In genomic region chr9:106535439-106535838, GRCh38 we compare ENCODE assay signal across 23 cellular contexts.
A peak's percentile ranks its signal among the peaks of the same experiment; 100 is the strongest.
DNase-seq lines count a peak whose midpoint lies in the region; TF ChIP-seq lines count a peak whose summit lies in the region.
"Had no signal": no experiment of that assay in that cellular context is flagged by ENCODE, and none has a peak within 500 bp of the region (broad histone marks: within the 10 kb centered on the region; RNA-seq: fewer than 3 reads in every experiment).

No MANE protein-coding gene starts in this region.

- no peak overlapping the region for H2AK5ac ChIP-seq in H9 (ENCODE audit: insufficient read length, low read length)

- H3T11ph ChIP-seq in H9 (ENCODE audit: low read length) = no peak overlapping the region

- H3K23ac ChIP-seq in H9 (ENCODE audit: insufficient read length, low read depth, low read length) = no peak overlapping the region

- H3K27me3 Mint-ChIP-seq in H9 (ENCODE audit: low read depth) (no peaks in the 10 kb centered on the region), HFFc6 (ENCODE audit: insufficient read depth) (no peaks in the 10 kb centered on the region; the same call in 1 of the 2 replicates)
- H3K27me3 Mint-ChIP-seq: activated CD4-positive, alpha-beta memory T cell treated with anti-CD3 and anti-CD28 coated beads for 36 hours; activated naive CD8-positive, alpha-beta T cell treated with anti-CD3 and anti-CD28 coated beads, Interleukin-2, amount 10 ng/mL, durations not matched to agents 7 days and 5 days; stimulated activated naive B cell treated with anti-CD40 and anti-IgM and Interleukin-4, amounts not matched to agents 10 μg/mL and 1 μg/mL and 100 μg/mL, for 72 hours; T-cell had no signal

- H2AFZ ChIP-seq in H9 (ENCODE audit: low read length) = no peak overlapping the region

- no peaks in the 10 kb centered on the region for H3K27me3 ChIP-seq in H9 (ENCODE audit: insufficient read depth, low read length)
- H3K27me3 ChIP-seq: body of pancreas, Peyer's patch, SJSA1, suprapubic skin had no signal

- no peaks in the 10 kb centered on the region for H4K20me1 ChIP-seq in H9 (ENCODE audit: control insufficient read depth, insufficient read depth, insufficient read length)

- POLR2A ChIA-PET in HEK293T (lab: Yijun Ruan, JAX) = no interaction called here

- no peak overlapping the region for H4K5ac ChIP-seq in H9 (ENCODE audit: insufficient read length, low read depth, low read length)

- no peak overlapping the region for H2BK5ac ChIP-seq in H9 (ENCODE audit: insufficient read length, low read length)

- no peak overlapping the region for H3K18ac ChIP-seq in H9 (ENCODE audit: insufficient read length, low read depth, low read length)

- H4K8ac ChIP-seq in H9 (replicated peaks; ENCODE audit: insufficient read length, low read depth, low read length) = no peak overlapping the region

- H3K4me1 Mint-ChIP-seq in H9 (peaks cover 4 to 5% of the 10 kb centered on the region in 2 experiments), HFFc6 (ENCODE audit: low read depth) (no peaks in the 10 kb centered on the region)
- H3K4me1 Mint-ChIP-seq: activated naive CD8-positive, alpha-beta T cell treated with anti-CD3 and anti-CD28 coated beads, Interleukin-2, amount 10 ng/mL, durations not matched to agents 7 days and 5 days; CD14-positive monocyte; stimulated activated naive B cell treated with anti-CD40 and anti-IgM and Interleukin-4, amounts not matched to agents 10 μg/mL and 1 μg/mL and 100 μg/mL, for 72 hours; T-cell had no signal

- no peak overlapping the region for H3K27ac ChIP-seq in H9 (ENCODE audit: insufficient read length, low read depth, low read length)
- H3K27ac ChIP-seq: body of pancreas, Peyer's patch, SJSA1, suprapubic skin had no signal

- no peak overlapping the region for H3K56ac ChIP-seq in H9 (ENCODE audit: insufficient read length, low read depth, low read length)

- H3K9me3 ChIP-seq in H9 (ENCODE audit: control insufficient read depth, low read depth, low read length) = no peaks in the 10 kb centered on the region
- H3K9me3 ChIP-seq: body of pancreas, Peyer's patch, SJSA1, suprapubic skin had no signal

- no CpG with 5 or more reads among the region's 1 CpG for WGBS in H9 (ENCODE audit: extremely low coverage, insufficient read length, low lambda C conversion rate)

- H3K79me1 ChIP-seq in H9 (ENCODE audit: insufficient read depth, low read depth, low read length, poor library complexity, severe bottlenecking) = no peaks in the 10 kb centered on the region

- no peaks in the 10 kb centered on the region; the same call in 1 of the 2 replicates for H3K4me1 ChIP-seq in H9 (ENCODE audit: insufficient read depth, low read length)
- H3K4me1 ChIP-seq: body of pancreas, SJSA1 had no signal

- H3K4me3 Mint-ChIP-seq in H9 (no peak overlapping the region), HFFc6 (no peak overlapping the region)
- H3K4me3 Mint-ChIP-seq: activated CD4-positive, alpha-beta memory T cell treated with anti-CD3 and anti-CD28 coated beads for 36 hours; activated naive CD8-positive, alpha-beta T cell treated with anti-CD3 and anti-CD28 coated beads, Interleukin-2, amount 10 ng/mL, durations not matched to agents 7 days and 5 days; CD14-positive monocyte; stimulated activated naive B cell treated with anti-CD40 and anti-IgM and Interleukin-4, amounts not matched to agents 10 μg/mL and 1 μg/mL and 100 μg/mL, for 72 hours; T-cell had no signal

- TF ChIP-seq CTCF in H9 (conservative IDR thresholded peaks at IDR 0.05) (no peak), choroid plexus epithelial cell (conservative IDR thresholded peaks at IDR 0.05; ENCODE audit: low read depth, low read length) (no peak), HFFc6 (IDR thresholded peaks at IDR 0.05) (no peak), GM10266 (IDR thresholded peaks at IDR 0.05; ENCODE audit: control insufficient read depth, insufficient read depth, low read depth, missing control alignments) (no peak)

- no peak overlapping the region for H2BK12ac ChIP-seq in H9 (ENCODE audit: insufficient read length, low read depth, low read length)

- DNase-seq in H9 (peak; percentile 28), choroid plexus epithelial cell (ENCODE audit: low read depth) (peak; percentile 0), left kidney (ENCODE audit: low read depth, low spot score) (peak; percentile 9), pons (ENCODE audit: low spot score) (peak; percentile 8), HFFc6 (no peak), GM10266 (ENCODE audit: extremely low spot score) (no peak), HEK293T (ENCODE audit: extremely low spot score) (no peak)
- DNase-seq: activated CD4-positive, alpha-beta memory T cell treated with anti-CD3 and anti-CD28 coated beads for 36 hours; activated CD8-positive, alpha-beta memory T cell treated with anti-CD3 and anti-CD28 coated beads, Interleukin-2, amount 50 U/mL, for 48 hours; activated naive CD8-positive, alpha-beta T cell treated with anti-CD3 and anti-CD28 coated beads, Interleukin-2, amount 10 ng/mL, durations not matched to agents 7 days and 5 days; body of pancreas; Calu3; KBM-7; NCI-H2171; NCI-H510A treated with DMSO at 0.1 percent for 48 hours; Peyer's patch; stimulated activated CD4-positive, alpha-beta T cell treated with anti-CD3 and anti-CD28 coated beads, Interleukin-4, amount 100 ng/mL, for 24 hours; stimulated activated naive B cell treated with anti-CD40 and anti-IgM and Interleukin-4, amounts not matched to agents 10 μg/mL and 1 μg/mL and 100 μg/mL, for 72 hours; T-cell had no signal

- H3K4ac ChIP-seq in H9 (ENCODE audit: low read depth, low read length) = no peak overlapping the region

- H3K9ac ChIP-seq in H9 (ENCODE audit: extremely low read depth, insufficient read length, low read length) = no peak overlapping the region

- no peak overlapping the region for H3K14ac ChIP-seq in H9 (ENCODE audit: insufficient read depth, low read length)

- no peak overlapping the region for H2BK120ac ChIP-seq in H9 (ENCODE audit: low read depth, low read length, poor library complexity, severe bottlenecking)

- no peak overlapping the region for H3K4me2 ChIP-seq in H9 (ENCODE audit: insufficient read depth, insufficient read length, low read length)

- H3K27ac Mint-ChIP-seq in H9 = peak overlapping the region in 2 of 3 experiments; percentile 10 to 54; a peak in 3 of 7 replicates
- no peak overlapping the region for H3K27ac Mint-ChIP-seq in HFFc6
- H3K27ac Mint-ChIP-seq: activated CD4-positive, alpha-beta memory T cell treated with anti-CD3 and anti-CD28 coated beads for 36 hours; activated naive CD8-positive, alpha-beta T cell treated with anti-CD3 and anti-CD28 coated beads, Interleukin-2, amount 10 ng/mL, durations not matched to agents 7 days and 5 days; activated T-helper 2 cell treated with anti-CD3 and anti-CD28 coated beads, Interferon-gamma antibody, Interleukin-2, Interleukin-4, amounts not matched to agents 10 μg/mL and 5 μg/mL and 100 μg/mL, durations not matched to agents 14 hours and 24 hours and 36 hours; stimulated activated naive B cell treated with anti-CD40 and anti-IgM and Interleukin-4, amounts not matched to agents 10 μg/mL and 1 μg/mL and 100 μg/mL, for 72 hours; T-cell had no signal

- no peak overlapping the region for H2BK15ac ChIP-seq in H9 (ENCODE audit: low read depth, low read length)

- CTCF ChIA-PET in HEK293T (lab: Yijun Ruan, JAX) = no interaction called here

- no peak overlapping the region for H3K4me3 ChIP-seq in choroid plexus epithelial cell (ENCODE audit: low read depth, low read length)
- H3K4me3 ChIP-seq: body of pancreas, Peyer's patch, SJSA1, suprapubic skin had no signal

- H3K79me2 ChIP-seq in H9 (ENCODE audit: insufficient read depth, low read length) = no peaks in the 10 kb centered on the region

- H4K91ac ChIP-seq in H9 (ENCODE audit: insufficient read length, low read depth, low read length) = no peak overlapping the region

- no peaks in the 10 kb centered on the region for H3K36me3 Mint-ChIP-seq in H9 (ENCODE audit: insufficient read depth in 1 of 3, low read depth in 3 of 3)
- H3K36me3 Mint-ChIP-seq in HFFc6 (ENCODE audit: low read depth) = no peaks in the 10 kb centered on the region
- H3K36me3 Mint-ChIP-seq: activated CD4-positive, alpha-beta memory T cell treated with anti-CD3 and anti-CD28 coated beads for 36 hours; activated naive CD8-positive, alpha-beta T cell treated with anti-CD3 and anti-CD28 coated beads, Interleukin-2, amount 10 ng/mL, durations not matched to agents 7 days and 5 days; CD14-positive monocyte; stimulated activated naive B cell treated with anti-CD40 and anti-IgM and Interleukin-4, amounts not matched to agents 10 μg/mL and 1 μg/mL and 100 μg/mL, for 72 hours; T-cell had no signal

- H2BK20ac ChIP-seq in H9 (ENCODE audit: low read depth, low read length, poor library complexity, severe bottlenecking) = no peak overlapping the region

- H3K9me3 Mint-ChIP-seq in H9 (no peaks in the 10 kb centered on the region), HFFc6 (peaks cover 34% of the 10 kb centered on the region)

- no peaks in the 10 kb centered on the region for H3K23me2 ChIP-seq in H9 (ENCODE audit: insufficient read length, low read depth, low read length, poor library complexity, severe bottlenecking)

TF ChIP-seq in HEK293T, 16 proteins besides CTCF, POLR2A, EP300 and RAD21:
- no peak for TF ChIP-seq FOXA1 (IDR thresholded peaks at IDR 0.05)
- TF ChIP-seq FOXK2 (IDR thresholded peaks at IDR 0.05) = no peak
- TF ChIP-seq FOXM1 (IDR thresholded peaks at IDR 0.05; ENCODE audit: borderline replicate concordance) = no peak
- TF ChIP-seq LEF1 (IDR thresholded peaks at IDR 0.05; ENCODE audit: borderline replicate concordance) = no peak
- no peak for TF ChIP-seq PKNOX1 (IDR thresholded peaks at IDR 0.05)
- no peak for TF ChIP-seq ELF4 (IDR thresholded peaks at IDR 0.05)
- TF ChIP-seq L3MBTL2 (conservative IDR thresholded peaks at IDR 0.05) = no peak
- no peak for TF ChIP-seq SUZ12 (IDR thresholded peaks at IDR 0.05)
- TF ChIP-seq TARDBP (IDR thresholded peaks at IDR 0.05) = no peak
- no peak for TF ChIP-seq CTBP1 (IDR thresholded peaks at IDR 0.05; ENCODE audit: borderline replicate concordance)
- TF ChIP-seq NFRKB (IDR thresholded peaks at IDR 0.05) = no peak
- no peak for TF ChIP-seq BHLHE40 (IDR thresholded peaks at IDR 0.05; ENCODE audit: borderline replicate concordance)
- no peak for TF ChIP-seq HDGF (IDR thresholded peaks at IDR 0.05; ENCODE audit: borderline replicate concordance)

Comparison
In these comparisons a context has a peak if more than half of its experiments do, and no peak if none do; other contexts are left out.
1. DNase-seq: peak in H9 (single experiment), choroid plexus epithelial cell (single experiment), left kidney (single experiment) and pons (single experiment); none in HFFc6 (single experiment), GM10266 (single experiment) and HEK293T (single experiment).